8 cellular contexts compared by ENCODE assay signal in genomic region chr17:58691701-58692238, GRCh38. TPM values are rescaled to one million over a fixed set of nuclear protein-coding genes. Genes with fewer than 3 reads are reported as not detected.
DNase-seq lines count a peak whose midpoint lies in the region; ATAC-seq and TF ChIP-seq lines count a peak whose summit lies in the region.

Gene TEX14, minus strand, starts transcription at chr17:58692045. Its CDS starts 40,044 bp downstream, at chr17:58652001.

- DNase-seq in Peyer's patch (no peak), esophagus squamous epithelium (lab: John Stamatoyannopoulos, UW) (no peak), prostate gland (ENCODE audit: low spot score) (no peak), NCI-H2107 treated with DMSO at 0.1 percent for 48 hours (lab: John Stamatoyannopoulos, UW; ENCODE audit: unreplicated experiment) (no peak), hippocampal formation (lab: John Stamatoyannopoulos, UW) (no peak), OCI-M1 (lab: John Stamatoyannopoulos, UW) (no peak)

- ATAC-seq in HG03469 (IDR thresholded peaks at IDR 0.05; ENCODE audit: unreplicated experiment): no peak

- 98 to 99% methylated on average over 5 to 16 of the region's 19 CpGs for WGBS in esophagus squamous epithelium, 2 donors
- 81% methylated on average over 19 of the region's 19 CpGs for WGBS in prostate gland

- H3K4me3 ChIP-seq in Peyer's patch (peak within 1 kb of the TSS; percentile 52 to 75 (median 60)), esophagus squamous epithelium (peak within 1 kb of the TSS; percentile 54 to 78 (median 61)), prostate gland (peak within 1 kb of the TSS; percentile 54 to 58)

- no peaks in the 10 kb centered on the region for H3K36me3 ChIP-seq in ES-I3 (ENCODE audit: insufficient read depth, low read length)
- H3K36me3 ChIP-seq in Peyer's patch: no peaks in the 10 kb centered on the region
- H3K36me3 ChIP-seq in esophagus squamous epithelium: no peaks in the 10 kb centered on the region
- no peaks in the 10 kb centered on the region for H3K36me3 ChIP-seq in prostate gland

- H3K27me3 ChIP-seq in Peyer's patch: no peaks in the 10 kb centered on the region
- H3K27me3 ChIP-seq in esophagus squamous epithelium: no peaks in the 10 kb centered on the region
- H3K27me3 ChIP-seq in prostate gland (replicated peaks; ENCODE audit: insufficient read depth): no peaks in the 10 kb centered on the region

- intact Hi-C loops in esophagus squamous epithelium (cut with DNase I) (no loop called here), prostate gland (cut with DNase I) (loop anchor here (5.0 kb wide), 1 partner anchor 174 kb away; no protein-coding TSS in a partner anchor)

- H3K9me3 ChIP-seq in ES-I3 (ENCODE audit: control insufficient read depth, insufficient read depth, low read length): no peaks in the 10 kb centered on the region
- peaks cover 0 to 8% (median 0%) of the 10 kb centered on the region in 4 donors for H3K9me3 ChIP-seq in Peyer's patch
- no peaks in the 10 kb centered on the region for H3K9me3 ChIP-seq in esophagus squamous epithelium
- H3K9me3 ChIP-seq in prostate gland: no peaks in the 10 kb centered on the region

- H3K9ac ChIP-seq in ES-I3 (ENCODE audit: low read depth, low read length): peak within 1 kb of the TSS; percentile 63

- peak within 1 kb of the TSS; percentile 72 to 83 (median 78) for H3K27ac ChIP-seq in Peyer's patch
- H3K27ac ChIP-seq in esophagus squamous epithelium: peak within 1 kb of the TSS; percentile 73 to 89 (median 86)
- peak within 1 kb of the TSS; percentile 81 to 84 for H3K27ac ChIP-seq in prostate gland

- TF ChIP-seq CTCF in Peyer's patch (IDR thresholded peaks at IDR 0.05) (no peak), esophagus squamous epithelium (IDR thresholded peaks at IDR 0.05) (no peak), prostate gland (IDR thresholded peaks at IDR 0.05) (no peak)

- H3K4me1 ChIP-seq in ES-I3 (ENCODE audit: insufficient read depth, low read length) (peaks cover 3% of the 10 kb centered on the region; the same call in 1 of the 2 replicates), Peyer's patch (peaks cover 0 to 8% (median 0%) of the 10 kb centered on the region in 4 donors), esophagus squamous epithelium (peaks cover 6 to 27% (median 9%) of the 10 kb centered on the region in 3 donors), prostate gland (replicated peaks) (no peaks in the 10 kb centered on the region)

- TF ChIP-seq POLR2A in Peyer's patch (IDR thresholded peaks at IDR 0.05) (no peak), esophagus squamous epithelium (IDR thresholded peaks at IDR 0.05) (no peak), prostate gland (IDR thresholded peaks at IDR 0.05) (no peak)

RNA-seq across cellular contexts. Expression of gene TEX14, which starts in this region (rescaled TPM):
- total RNA-seq in Peyer's patch (under 1 TPM in 1 of 4 donors, not detected in 3; 0.13 TPM), esophagus squamous epithelium (under 1 TPM in 2 of 4 donors, not detected in 2; 0.13 to 0.19 TPM), prostate gland (10 to 100 TPM in 1 of 2 donors, under 1 TPM in 1; 0.50 to 14.3 TPM)
